4 cellular contexts compared by ENCODE assay signal in genomic region chr12:93142881-93143280, GRCh38.
TF ChIP-seq lines count a peak whose summit lies in the region.

No MANE protein-coding gene starts in this region.

TF ChIP-seq in HepG2, 621 proteins besides CTCF, POLR2A, EP300 and RAD21:
- TF ChIP-seq ZNF737 (CRISPR knock-in tag; IDR thresholded peaks at IDR 0.05; ENCODE audit: borderline replicate concordance), result no peak
- TF ChIP-seq SOX6 (IDR thresholded peaks at IDR 0.05), result no peak
- TF ChIP-seq SOX6 (CRISPR knock-in tag; IDR thresholded peaks at IDR 0.05), result 0 out of 2 replicates have a peak, but pooled peaks have one; percentile 23
- TF ChIP-seq ZNF629 (CRISPR knock-in tag; conservative IDR thresholded peaks at IDR 0.05), result no peak
- peak; percentile 33; the same call in 1 of the 2 replicates for TF ChIP-seq MAFF (IDR thresholded peaks at IDR 0.05; ENCODE audit: low read depth, low read length)
- TF ChIP-seq RARA (CRISPR knock-in tag; IDR thresholded peaks at IDR 0.05), result 0 out of 2 replicates have a peak, but pooled peaks have one; percentile 12
- TF ChIP-seq LCORL (IDR thresholded peaks at IDR 0.05), result no peak
- TF ChIP-seq LCORL (CRISPR knock-in tag; IDR thresholded peaks at IDR 0.05), result no peak
- peak; percentile 69 for TF ChIP-seq ZNF770 (CRISPR knock-in tag; IDR thresholded peaks at IDR 0.05)
- no peak for TF ChIP-seq NPAS2 (CRISPR knock-in tag; IDR thresholded peaks at IDR 0.05; ENCODE audit: borderline replicate concordance)
- TF ChIP-seq RFX5 (IDR thresholded peaks at IDR 0.05; ENCODE audit: low read depth, low read length), result no peak
- TF ChIP-seq ZNF672 (CRISPR knock-in tag; IDR thresholded peaks at IDR 0.05), result no peak
- no peak for TF ChIP-seq MXD1 (CRISPR knock-in tag; IDR thresholded peaks at IDR 0.05)
- peak; percentile 22 to 56; a peak in 3 of 4 replicates for TF ChIP-seq MAFK (conservative IDR thresholded peaks at IDR 0.05 in 1 of 2, IDR thresholded peaks at IDR 0.05 in 1 of 2; ENCODE audit: low read length in 2 of 2)
- 0 out of 2 replicates have a peak, but pooled peaks have one; percentile 5 for TF ChIP-seq GATAD2A (CRISPR knock-in tag; IDR thresholded peaks at IDR 0.05)

TF ChIP-seq in A549, 52 proteins besides CTCF, POLR2A, EP300 and RAD21:
- TF ChIP-seq MAZ (IDR thresholded peaks at IDR 0.05; ENCODE audit: borderline replicate concordance, low read depth, low read length) (no peak), NPAS2 (CRISPR knock-in tag; IDR thresholded peaks at IDR 0.05; ENCODE audit: borderline replicate concordance) (no peak), MAFK (IDR thresholded peaks at IDR 0.05; ENCODE audit: partially characterized antibody) (peak; percentile 42), USF2 (IDR thresholded peaks at IDR 0.05) (no peak)

TF ChIP-seq in IMR-90, 13 proteins besides CTCF, POLR2A, EP300 and RAD21:
- TF ChIP-seq CHD1 (IDR thresholded peaks at IDR 0.05; ENCODE audit: low read depth, low read length) (no peak), RCOR1 (IDR thresholded peaks at IDR 0.05; ENCODE audit: insufficient replicate concordance, low read length) (no peak), CEBPB (IDR thresholded peaks at IDR 0.05; ENCODE audit: low read depth, low read length) (no peak), ELK1 (IDR thresholded peaks at IDR 0.05; ENCODE audit: borderline replicate concordance, low read depth, low read length) (no peak), MAFK (IDR thresholded peaks at IDR 0.05; ENCODE audit: low read depth, low read length) (peak; percentile 13; the same call in 1 of the 2 replicates)
TF ChIP-seq in IMR-90: peak in this region for 1.

TF ChIP-seq in K562, 482 proteins besides CTCF, POLR2A, EP300 and RAD21:
- TF ChIP-seq C11orf30 (IDR thresholded peaks at IDR 0.05; ENCODE audit: low read depth) (peak; percentile 69), ZNF316 (IDR thresholded peaks at IDR 0.05) (peak; percentile 86), ZNF511 (CRISPR knock-in tag; IDR thresholded peaks at IDR 0.05) (no peak), ZNF133 (CRISPR knock-in tag; IDR thresholded peaks at IDR 0.05) (no peak), MAFG (tag; conservative IDR thresholded peaks at IDR 0.05) (peak; percentile 37; the same call in 1 of the 2 replicates), MAFF (IDR thresholded peaks at IDR 0.05; ENCODE audit: low read length) (peak; percentile 25; the same call in 1 of the 2 replicates)
